In genomic region chr6:36666726-36667591, GRCh38 we compare ENCODE assay signal across 1 cellular context.
TF ChIP-seq lines count a peak whose summit lies in the region.

No MANE protein-coding gene starts in this region.

TF ChIP-seq in HepG2, 621 proteins besides CTCF, POLR2A, EP300 and RAD21 (continued from another document and continues in another):
- 0 out of 2 replicates have a peak, but pooled peaks have one; percentile 67 for TF ChIP-seq ZNF318 (CRISPR knock-in tag; IDR thresholded peaks at IDR 0.05)
- no peak for TF ChIP-seq ZSCAN22 (CRISPR knock-in tag; IDR thresholded peaks at IDR 0.05)
- peak; percentile 89 for TF ChIP-seq MED13 (CRISPR knock-in tag; IDR thresholded peaks at IDR 0.05)
- TF ChIP-seq, protein P1, sequence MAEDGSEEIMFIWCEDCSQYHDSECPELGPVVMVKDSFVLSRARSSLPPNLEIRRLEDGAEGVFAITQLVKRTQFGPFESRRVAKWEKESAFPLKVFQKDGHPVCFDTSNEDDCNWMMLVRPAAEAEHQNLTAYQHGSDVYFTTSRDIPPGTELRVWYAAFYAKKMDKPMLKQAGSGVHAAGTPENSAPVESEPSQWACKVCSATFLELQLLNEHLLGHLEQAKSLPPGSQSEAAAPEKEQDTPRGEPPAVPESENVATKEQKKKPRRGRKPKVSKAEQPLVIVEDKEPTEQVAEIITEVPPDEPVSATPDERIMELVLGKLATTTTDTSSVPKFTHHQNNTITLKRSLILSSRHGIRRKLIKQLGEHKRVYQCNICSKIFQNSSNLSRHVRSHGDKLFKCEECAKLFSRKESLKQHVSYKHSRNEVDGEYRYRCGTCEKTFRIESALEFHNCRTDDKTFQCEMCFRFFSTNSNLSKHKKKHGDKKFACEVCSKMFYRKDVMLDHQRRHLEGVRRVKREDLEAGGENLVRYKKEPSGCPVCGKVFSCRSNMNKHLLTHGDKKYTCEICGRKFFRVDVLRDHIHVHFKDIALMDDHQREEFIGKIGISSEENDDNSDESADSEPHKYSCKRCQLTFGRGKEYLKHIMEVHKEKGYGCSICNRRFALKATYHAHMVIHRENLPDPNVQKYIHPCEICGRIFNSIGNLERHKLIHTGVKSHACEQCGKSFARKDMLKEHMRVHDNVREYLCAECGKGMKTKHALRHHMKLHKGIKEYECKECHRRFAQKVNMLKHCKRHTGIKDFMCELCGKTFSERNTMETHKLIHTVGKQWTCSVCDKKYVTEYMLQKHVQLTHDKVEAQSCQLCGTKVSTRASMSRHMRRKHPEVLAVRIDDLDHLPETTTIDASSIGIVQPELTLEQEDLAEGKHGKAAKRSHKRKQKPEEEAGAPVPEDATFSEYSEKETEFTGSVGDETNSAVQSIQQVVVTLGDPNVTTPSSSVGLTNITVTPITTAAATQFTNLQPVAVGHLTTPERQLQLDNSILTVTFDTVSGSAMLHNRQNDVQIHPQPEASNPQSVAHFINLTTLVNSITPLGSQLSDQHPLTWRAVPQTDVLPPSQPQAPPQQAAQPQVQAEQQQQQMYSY (CRISPR knock-in tag; IDR thresholded peaks at IDR 0.05): 0 out of 2 replicates have a peak, but pooled peaks have one; percentile 37
- TF ChIP-seq ZNF24 (IDR thresholded peaks at IDR 0.05): no peak
- peak; percentile 82 for TF ChIP-seq POLR2G (IDR thresholded peaks at IDR 0.05; ENCODE audit: low read depth, low read length)
- TF ChIP-seq, protein P2, sequence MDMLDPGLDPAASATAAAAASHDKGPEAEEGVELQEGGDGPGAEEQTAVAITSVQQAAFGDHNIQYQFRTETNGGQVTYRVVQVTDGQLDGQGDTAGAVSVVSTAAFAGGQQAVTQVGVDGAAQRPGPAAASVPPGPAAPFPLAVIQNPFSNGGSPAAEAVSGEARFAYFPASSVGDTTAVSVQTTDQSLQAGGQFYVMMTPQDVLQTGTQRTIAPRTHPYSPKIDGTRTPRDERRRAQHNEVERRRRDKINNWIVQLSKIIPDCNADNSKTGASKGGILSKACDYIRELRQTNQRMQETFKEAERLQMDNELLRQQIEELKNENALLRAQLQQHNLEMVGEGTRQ (IDR thresholded peaks at IDR 0.05; ENCODE audit: low read depth, low read length): no peak
- TF ChIP-seq, protein P2 (CRISPR knock-in tag; IDR thresholded peaks at IDR 0.05; ENCODE audit: borderline replicate concordance): no peak
- 0 out of 2 replicates have a peak, but pooled peaks have one; percentile 75 for TF ChIP-seq PCBP1 (IDR thresholded peaks at IDR 0.05; ENCODE audit: borderline replicate concordance, low read depth, low read length)
- TF ChIP-seq ZNF562 (CRISPR knock-in tag; IDR thresholded peaks at IDR 0.05; ENCODE audit: borderline replicate concordance): no peak
- TF ChIP-seq, protein P3, sequence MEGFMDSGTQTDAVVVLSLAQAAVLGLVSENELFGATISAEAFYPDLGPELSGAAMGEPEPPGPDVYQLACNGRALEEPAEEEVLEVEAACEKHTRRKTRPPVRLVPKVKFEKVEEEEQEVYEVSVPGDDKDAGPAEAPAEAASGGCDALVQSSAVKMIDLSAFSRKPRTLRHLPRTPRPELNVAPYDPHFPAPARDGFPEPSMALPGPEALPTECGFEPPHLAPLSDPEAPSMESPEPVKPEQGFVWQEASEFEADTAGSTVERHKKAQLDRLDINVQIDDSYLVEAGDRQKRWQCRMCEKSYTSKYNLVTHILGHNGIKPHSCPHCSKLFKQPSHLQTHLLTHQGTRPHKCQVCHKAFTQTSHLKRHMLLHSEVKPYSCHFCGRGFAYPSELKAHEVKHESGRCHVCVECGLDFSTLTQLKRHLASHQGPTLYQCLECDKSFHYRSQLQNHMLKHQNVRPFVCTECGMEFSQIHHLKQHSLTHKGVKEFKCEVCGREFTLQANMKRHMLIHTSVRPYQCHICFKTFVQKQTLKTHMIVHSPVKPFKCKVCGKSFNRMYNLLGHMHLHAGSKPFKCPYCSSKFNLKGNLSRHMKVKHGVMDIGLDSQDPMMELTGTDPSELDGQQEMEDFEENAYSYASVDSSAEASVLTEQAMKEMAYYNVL (CRISPR knock-in tag; IDR thresholded peaks at IDR 0.05; ENCODE audit: borderline replicate concordance): peak; percentile 97
- TF ChIP-seq, protein P4, sequence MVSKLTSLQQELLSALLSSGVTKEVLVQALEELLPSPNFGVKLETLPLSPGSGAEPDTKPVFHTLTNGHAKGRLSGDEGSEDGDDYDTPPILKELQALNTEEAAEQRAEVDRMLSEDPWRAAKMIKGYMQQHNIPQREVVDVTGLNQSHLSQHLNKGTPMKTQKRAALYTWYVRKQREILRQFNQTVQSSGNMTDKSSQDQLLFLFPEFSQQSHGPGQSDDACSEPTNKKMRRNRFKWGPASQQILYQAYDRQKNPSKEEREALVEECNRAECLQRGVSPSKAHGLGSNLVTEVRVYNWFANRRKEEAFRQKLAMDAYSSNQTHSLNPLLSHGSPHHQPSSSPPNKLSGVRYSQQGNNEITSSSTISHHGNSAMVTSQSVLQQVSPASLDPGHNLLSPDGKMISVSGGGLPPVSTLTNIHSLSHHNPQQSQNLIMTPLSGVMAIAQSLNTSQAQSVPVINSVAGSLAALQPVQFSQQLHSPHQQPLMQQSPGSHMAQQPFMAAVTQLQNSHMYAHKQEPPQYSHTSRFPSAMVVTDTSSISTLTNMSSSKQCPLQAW (CRISPR knock-in tag; IDR thresholded peaks at IDR 0.05): peak; percentile 94
- peak; percentile 66; the same call in 1 of the 2 replicates for TF ChIP-seq THAP9 (CRISPR knock-in tag; IDR thresholded peaks at IDR 0.05; ENCODE audit: borderline replicate concordance)
- TF ChIP-seq REXO4 (CRISPR knock-in tag; IDR thresholded peaks at IDR 0.05; ENCODE audit: borderline replicate concordance): no peak
- no peak for TF ChIP-seq ZFP36L2 (CRISPR knock-in tag; IDR thresholded peaks at IDR 0.05)
- TF ChIP-seq TEAD2 (CRISPR knock-in tag; IDR thresholded peaks at IDR 0.05): no peak
- no peak for TF ChIP-seq ZKSCAN5 (CRISPR knock-in tag; IDR thresholded peaks at IDR 0.05)
- peak; percentile 33 for TF ChIP-seq HNRNPLL (IDR thresholded peaks at IDR 0.05; ENCODE audit: low read depth, low read length, poor library complexity, severe bottlenecking)
- no peak for TF ChIP-seq ZNF326 (CRISPR knock-in tag; IDR thresholded peaks at IDR 0.05; ENCODE audit: borderline replicate concordance)
- TF ChIP-seq, protein P5, sequence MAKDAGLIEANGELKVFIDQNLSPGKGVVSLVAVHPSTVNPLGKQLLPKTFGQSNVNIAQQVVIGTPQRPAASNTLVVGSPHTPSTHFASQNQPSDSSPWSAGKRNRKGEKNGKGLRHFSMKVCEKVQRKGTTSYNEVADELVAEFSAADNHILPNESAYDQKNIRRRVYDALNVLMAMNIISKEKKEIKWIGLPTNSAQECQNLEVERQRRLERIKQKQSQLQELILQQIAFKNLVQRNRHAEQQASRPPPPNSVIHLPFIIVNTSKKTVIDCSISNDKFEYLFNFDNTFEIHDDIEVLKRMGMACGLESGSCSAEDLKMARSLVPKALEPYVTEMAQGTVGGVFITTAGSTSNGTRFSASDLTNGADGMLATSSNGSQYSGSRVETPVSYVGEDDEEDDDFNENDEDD (CRISPR knock-in tag; IDR thresholded peaks at IDR 0.05; ENCODE audit: borderline replicate concordance): peak; percentile 79; the same call in 1 of the 2 replicates
- TF ChIP-seq POGZ (CRISPR knock-in tag; IDR thresholded peaks at IDR 0.05): peak; percentile 90
- TF ChIP-seq ZNF552 (CRISPR knock-in tag; IDR thresholded peaks at IDR 0.05; ENCODE audit: borderline replicate concordance): no peak
- TF ChIP-seq BORCS8-MEF2B (CRISPR knock-in tag; IDR thresholded peaks at IDR 0.05): peak; percentile 94
- peak; percentile 80 for TF ChIP-seq ZSCAN21 (CRISPR knock-in tag; IDR thresholded peaks at IDR 0.05; ENCODE audit: borderline replicate concordance)
- TF ChIP-seq ZNF232 (CRISPR knock-in tag; IDR thresholded peaks at IDR 0.05; ENCODE audit: borderline replicate concordance): peak; percentile 92; the same call in 1 of the 2 replicates
- no peak for TF ChIP-seq SMARCE1 (IDR thresholded peaks at IDR 0.05; ENCODE audit: borderline replicate concordance)
- peak; percentile 83; the same call in 1 of the 2 replicates for TF ChIP-seq ZNF605 (CRISPR knock-in tag; IDR thresholded peaks at IDR 0.05)
- no peak for TF ChIP-seq ZBTB3 (CRISPR knock-in tag; IDR thresholded peaks at IDR 0.05; ENCODE audit: borderline replicate concordance, low read depth)
- TF ChIP-seq SRSF1 (optimal IDR thresholded peaks at IDR 0.05; ENCODE audit: low read depth, low read length): peak; percentile 41
- no peak for TF ChIP-seq CHCHD3 (CRISPR knock-in tag; IDR thresholded peaks at IDR 0.05)
- TF ChIP-seq U2AF2 (IDR thresholded peaks at IDR 0.05; ENCODE audit: low read depth, low read length): no peak
- no peak for TF ChIP-seq SIN3B (IDR thresholded peaks at IDR 0.05; ENCODE audit: low read length)
- peak; percentile 98 for TF ChIP-seq ZSCAN9 (CRISPR knock-in tag; IDR thresholded peaks at IDR 0.05; ENCODE audit: borderline replicate concordance)
- TF ChIP-seq PAF1 (CRISPR knock-in tag; IDR thresholded peaks at IDR 0.05): no peak; the same call in 1 of the 2 replicates
